9 cellular contexts compared by ENCODE assay signal in genomic region chr4:110106946-110107325, GRCh38.
DNase-seq lines count a peak whose midpoint lies in the region; ATAC-seq and TF ChIP-seq lines count a peak whose summit lies in the region.
"Had no signal": no experiment of that assay in that cellular context is flagged by ENCODE, and none has a peak within 500 bp of the region (broad histone marks: within the 10 kb centered on the region; RNA-seq: fewer than 3 reads in every experiment).

No MANE protein-coding gene starts in this region.

- H4K20me1 ChIP-seq in MM.1S (ENCODE audit: insufficient read depth, low read length), result no peaks in the 10 kb centered on the region

- H3K9me3 ChIP-seq in MM.1S (replicated peaks; ENCODE audit: insufficient read depth, low read length), result no peaks in the 10 kb centered on the region

- no peak overlapping the region for H3K9ac ChIP-seq in MM.1S (ENCODE audit: low read length)

- no peaks in the 10 kb centered on the region; the same call in 1 of the 2 replicates for H3K9me2 ChIP-seq in MM.1S (replicated peaks; ENCODE audit: insufficient read depth, low read length)

- no peaks in the 10 kb centered on the region for H3K79me2 ChIP-seq in MM.1S (ENCODE audit: low read length)

- no peaks in the 10 kb centered on the region for H3K4me1 ChIP-seq in MM.1S (ENCODE audit: low read length)

- no peaks in the 10 kb centered on the region for H3K36me3 ChIP-seq in MM.1S (replicated peaks; ENCODE audit: insufficient read depth, low read length)

- no peak overlapping the region for H3K4me2 ChIP-seq in MM.1S (ENCODE audit: low read depth, low read length)

- H3F3A ChIP-seq in MM.1S (ENCODE audit: insufficient read depth, low read length), result no peaks in the 10 kb centered on the region

- peak; percentile 82 for ATAC-seq in GM18907 (IDR thresholded peaks at IDR 0.05; ENCODE audit: unreplicated experiment)
- peak; percentile 67 for ATAC-seq in HG02981 (IDR thresholded peaks at IDR 0.05; ENCODE audit: unreplicated experiment)

- no peak overlapping the region for H3K4me3 ChIP-seq in MM.1S (ENCODE audit: low read length)

- no peak for TF ChIP-seq CTCF in MM.1S (IDR thresholded peaks at IDR 0.05; ENCODE audit: low read length)

- no peaks in the 10 kb centered on the region for H3K27me3 ChIP-seq in MM.1S (replicated peaks; ENCODE audit: insufficient read depth, low read length)

- DNase-seq in non-pigmented ciliary epithelial cell (ENCODE audit: low read depth), result peak; percentile 51
- no peak for DNase-seq in NCI-H146 treated with DMSO at 0.1 percent for 48 hours (lab: John Stamatoyannopoulos, UW; ENCODE audit: unreplicated experiment)
- DNase-seq in SW 1271 (lab: John Stamatoyannopoulos, UW), result no peak
- DNase-seq in MM.1S, result no peak
- DNase-seq in anterior cingulate cortex (lab: John Stamatoyannopoulos, UW), result no peak
- DNase-seq: naive B cell had no signal

- H3K27ac ChIP-seq in angular gyrus (ENCODE audit: low read depth, low read length) (peak overlapping the region; percentile 37), MM.1S (ENCODE audit: low read length) (no peak overlapping the region)

- no peak overlapping the region for H2AFZ ChIP-seq in MM.1S (ENCODE audit: low read length)
